ENCODE assay signal across 8 cellular contexts in the genomic region with DNA sequence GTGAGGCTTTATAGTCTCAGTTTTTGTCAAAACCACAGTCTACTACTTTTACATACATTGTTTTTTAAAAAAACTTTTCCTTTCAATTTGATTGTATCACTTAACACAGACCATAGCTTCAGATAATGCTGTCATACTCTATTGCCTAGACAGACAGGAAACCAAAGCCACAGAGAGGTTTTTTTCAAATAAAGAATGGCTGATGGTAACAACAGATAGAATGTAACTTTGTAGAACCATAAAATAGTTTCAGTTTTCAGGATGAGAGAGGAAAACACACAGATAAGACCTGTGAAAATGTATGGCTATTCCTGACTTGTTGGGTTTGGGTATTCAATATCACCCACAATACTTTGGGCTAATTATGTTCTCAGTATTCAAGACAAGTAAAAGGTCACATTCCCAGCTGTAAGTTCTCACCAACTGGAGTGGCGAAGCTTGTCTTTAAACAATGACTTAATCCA.
DNase-seq lines count a peak whose midpoint lies in the region; ATAC-seq, FAIRE-seq and TF ChIP-seq lines count a peak whose summit lies in the region.

No MANE protein-coding gene starts in this region.

- peaks cover 6 to 7% of the 10 kb centered on the region in 2 donors for H3K27me3 Mint-ChIP-seq in effector memory CD8-positive, alpha-beta T cell

- H3K27me3 ChIP-seq in vagina (no peaks in the 10 kb centered on the region), BE2C (no peaks in the 10 kb centered on the region)

- H3K27ac ChIP-seq in vagina: no peak overlapping the region

- no peak for DNase-seq in effector memory CD8-positive, alpha-beta T cell
- DNase-seq in vagina (ENCODE audit: extremely low spot score in 2 of 2): no peak
- no peak for DNase-seq in urothelium cell line (ENCODE audit: low spot score)
- no peak for DNase-seq in GF-D8 (lab: John Stamatoyannopoulos, UW)
- DNase-seq in BE2C: no peak

- no peaks in the 10 kb centered on the region for H3K36me3 Mint-ChIP-seq in effector memory CD8-positive, alpha-beta T cell (ENCODE audit: insufficient read depth)

- H3K4me3 Mint-ChIP-seq in effector memory CD8-positive, alpha-beta T cell: peak overlapping the region in 1 of 2 donors; percentile 21

- TF ChIP-seq POLR2A in vagina (IDR thresholded peaks at IDR 0.05): no peak

- no peak overlapping the region for H3K4me3 ChIP-seq in vagina
- H3K4me3 ChIP-seq in BE2C (ENCODE audit: low read depth, low read length): no peak overlapping the region

- H3K9me3 ChIP-seq in vagina (no peaks in the 10 kb centered on the region), BE2C (no peaks in the 10 kb centered on the region)

- H3K27ac Mint-ChIP-seq in effector memory CD8-positive, alpha-beta T cell: peak overlapping the region; percentile 55 to 87

- no peaks in the 10 kb centered on the region for H3K9me3 Mint-ChIP-seq in effector memory CD8-positive, alpha-beta T cell

- no peak for TF ChIP-seq CTCF in vagina (IDR thresholded peaks at IDR 0.05)
- no peak for TF ChIP-seq CTCF in BE2C (IDR thresholded peaks at IDR 0.05; ENCODE audit: low read depth, low read length)

- peak; percentile 95 for ATAC-seq in GM18498 (IDR thresholded peaks at IDR 0.05; ENCODE audit: unreplicated experiment)
- ATAC-seq in GM21528 (IDR thresholded peaks at IDR 0.05; ENCODE audit: low FRiP score, unreplicated experiment): peak; percentile 98
- peak; percentile 98 for ATAC-seq in HG03520 (IDR thresholded peaks at IDR 0.05; ENCODE audit: unreplicated experiment)
- peak; percentile 94 for ATAC-seq in effector memory CD8-positive, alpha-beta T cell (replicated peaks)

- peaks cover 8 to 13% of the 10 kb centered on the region in 2 donors for H3K4me1 Mint-ChIP-seq in effector memory CD8-positive, alpha-beta T cell (ENCODE audit: low read depth in 2 of 2)

- FAIRE-seq in urothelium cell line (lab: Jason Lieb, UNC): no peak

- H3K36me3 ChIP-seq in vagina: no peaks in the 10 kb centered on the region
- no peaks in the 10 kb centered on the region for H3K36me3 ChIP-seq in BE2C

- H3K4me1 ChIP-seq in vagina (no peaks in the 10 kb centered on the region), BE2C (no peaks in the 10 kb centered on the region)

- intact Hi-C loops in vagina (cut with DNase I): no loop called here
